ENCODE assay signal across 1 cellular context in the genomic region with DNA sequence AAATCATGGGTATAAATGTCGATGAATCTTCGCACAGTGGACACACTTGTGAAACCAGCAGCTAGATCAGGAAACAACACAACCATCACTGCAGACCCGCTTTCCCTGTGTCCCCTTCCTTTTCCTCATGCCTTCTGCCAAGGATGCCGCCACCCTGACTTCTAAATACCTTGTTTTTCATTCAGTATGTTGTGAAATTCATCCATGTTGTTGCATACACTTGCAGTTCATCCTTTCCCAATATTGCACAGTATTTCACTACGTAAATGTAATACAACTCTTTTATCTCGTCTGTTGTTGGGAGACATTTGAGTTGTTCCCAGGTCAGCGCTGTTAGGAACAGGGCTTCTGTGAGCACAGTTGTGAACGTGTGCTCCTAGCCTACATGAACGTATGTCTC.
TF ChIP-seq lines count a peak whose summit lies in the region.

No MANE protein-coding gene starts in this region.

TF ChIP-seq in IMR-90, 13 proteins besides CTCF, POLR2A, EP300 and RAD21:
- TF ChIP-seq CEBPB (IDR thresholded peaks at IDR 0.05; ENCODE audit: low read depth, low read length): 0 out of 2 replicates have a peak, but pooled peaks have one; percentile 19
- TF ChIP-seq MXI1 (IDR thresholded peaks at IDR 0.05; ENCODE audit: borderline replicate concordance, low read depth, low read length): no peak
